Comparison of ENCODE assay signal across 8 cellular contexts in the genomic region with DNA sequence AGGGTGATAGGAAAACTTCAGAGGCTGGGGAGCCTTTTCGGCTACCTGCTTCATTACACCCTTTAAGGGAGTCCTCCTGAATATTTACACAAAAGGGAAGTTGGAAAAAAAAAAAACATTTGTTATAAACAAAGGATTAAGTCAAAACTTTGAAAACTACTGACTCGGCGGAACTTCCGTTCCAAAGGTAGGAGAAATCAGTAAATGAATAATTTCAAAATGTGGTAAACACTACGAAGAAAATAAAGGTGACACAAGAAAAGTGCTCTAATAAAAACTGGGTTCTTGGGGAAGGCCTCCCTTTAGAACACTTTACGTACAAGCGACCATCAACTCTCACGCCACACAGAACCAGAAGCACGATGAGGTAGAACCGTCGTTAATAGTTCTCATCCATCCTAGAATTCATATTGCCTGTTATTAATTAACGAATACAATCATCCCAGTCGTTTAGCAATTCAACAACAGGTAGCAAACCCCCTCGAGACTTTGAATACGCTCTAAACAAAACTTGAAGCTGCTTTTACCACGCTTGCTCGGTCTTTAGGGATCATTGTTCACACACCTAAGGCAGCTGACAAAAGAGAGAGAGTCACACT. TPM values are rescaled to one million over a fixed set of nuclear protein-coding genes. Genes with fewer than 3 reads are reported as not detected.
A peak's percentile ranks its signal among the peaks of the same experiment; 100 is the strongest.
DNase-seq lines count a peak whose midpoint lies in the region; ATAC-seq, FAIRE-seq and TF ChIP-seq lines count a peak whose summit lies in the region.

No MANE protein-coding gene starts in this region.

- H3K9me3 ChIP-seq in Caco-2: no peaks in the 10 kb centered on the region
- H3K9me3 ChIP-seq in SK-N-MC (ENCODE audit: low read depth, low read length): no peaks in the 10 kb centered on the region
- no peaks in the 10 kb centered on the region for H3K9me3 ChIP-seq in esophagus muscularis mucosa
- no peaks in the 10 kb centered on the region for H3K9me3 ChIP-seq in pancreas

- peak overlapping the region; percentile 100 for H3K27ac Mint-ChIP-seq in Caco-2 (ENCODE audit: unreplicated experiment)

- no peak for DNase-seq in Caco-2
- no peak for DNase-seq in HFF-Myc (ENCODE audit: extremely low read depth, low read depth)
- DNase-seq in SK-N-MC (ENCODE audit: low read depth, low spot score): no peak
- no peak for DNase-seq in esophagus muscularis mucosa (ENCODE audit: extremely low spot score)
- DNase-seq in pancreas: no peak
- DNase-seq in GM10266 (ENCODE audit: extremely low spot score): no peak
- DNase-seq in amniotic stem cell (lab: John Stamatoyannopoulos, UW): no peak

- H3K4me1 ChIP-seq in Caco-2 (peaks cover 6% of the 10 kb centered on the region; the same call in 1 of the 2 replicates), esophagus muscularis mucosa (peaks cover 28 to 40% (median 36%) of the 10 kb centered on the region in 4 donors), pancreas (peaks cover 11 to 23% (median 19%) of the 10 kb centered on the region in 3 donors)

- H3K36me3 Mint-ChIP-seq in Caco-2 (ENCODE audit: insufficient read depth, unreplicated experiment): peaks cover 36% of the 10 kb centered on the region

- no peaks in the 10 kb centered on the region for H3K27me3 ChIP-seq in Caco-2 (replicated peaks; ENCODE audit: control insufficient read depth, insufficient read depth, low read length)
- H3K27me3 ChIP-seq in esophagus muscularis mucosa: no peaks in the 10 kb centered on the region
- H3K27me3 ChIP-seq in pancreas: no peaks in the 10 kb centered on the region

- WGBS in esophagus muscularis mucosa: under 1% methylated on average over 17 of the region's 17 CpGs
- WGBS in pancreas, 2 donors: 0 to 1% methylated on average over 17 of the region's 17 CpGs

- H3K36me3 ChIP-seq in Caco-2 (ENCODE audit: control insufficient read depth, insufficient read depth, low read length) (no peaks in the 10 kb centered on the region), SK-N-MC (ENCODE audit: insufficient read depth, low read length) (peaks cover 8% of the 10 kb centered on the region), esophagus muscularis mucosa (no peaks in the 10 kb centered on the region), pancreas (no peaks in the 10 kb centered on the region)

- TF ChIP-seq POLR2A in esophagus muscularis mucosa (IDR thresholded peaks at IDR 0.05; ENCODE audit: low read depth): no peak

- H3K4me3 Mint-ChIP-seq in Caco-2 (ENCODE audit: unreplicated experiment): peak overlapping the region; percentile 100

- H3K27ac ChIP-seq in SK-N-MC (peak overlapping the region; percentile 86; the same call in 1 of the 2 replicates), esophagus muscularis mucosa (replicated peaks in 1 of 4) (peak overlapping the region; percentile 96 to 100 (median 98)), pancreas (peak overlapping the region; percentile 77 to 99 (median 92))

- POLR2A ChIA-PET in Caco-2 (lab: Charles Lee): interaction anchor here (0.6 kb wide), 1 partner anchor 359 kb away, joined by 3 read pairs; no protein-coding TSS in a partner anchor

- peak in 3 of 4 donors; percentile 2 to 4 (median 2) for ATAC-seq in pancreas
- no peak for ATAC-seq in HG03521 (IDR thresholded peaks at IDR 0.05; ENCODE audit: unreplicated experiment)

- no peak for FAIRE-seq in pancreas (lab: Jason Lieb, UNC)

- intact Hi-C loops in Caco-2 (cut with micrococcal nuclease; ENCODE audit: unreplicated experiment): no loop called here
- intact Hi-C loops in esophagus muscularis mucosa (cut with DNase I): no loop called here
- intact Hi-C loops in pancreas (cut with DNase I): no loop called here

- TF ChIP-seq CTCF in Caco-2 (IDR thresholded peaks at IDR 0.05; ENCODE audit: insufficient read depth in 1 of 2, low read depth in 1 of 2, low read length in 1 of 2, severe bottlenecking in 1 of 2, unreplicated experiment in 1 of 2): no peak
- no peak for TF ChIP-seq CTCF in HFF-Myc (IDR thresholded peaks at IDR 0.05; ENCODE audit: low read depth, low read length, missing control alignments)
- TF ChIP-seq CTCF in esophagus muscularis mucosa (IDR thresholded peaks at IDR 0.05): no peak
- no peak for TF ChIP-seq CTCF in pancreas (IDR thresholded peaks at IDR 0.05)
- no peak for TF ChIP-seq CTCF in GM10266 (IDR thresholded peaks at IDR 0.05; ENCODE audit: control insufficient read depth, insufficient read depth, low read depth, missing control alignments)

- TF ChIP-seq EP300 in esophagus muscularis mucosa (IDR thresholded peaks at IDR 0.05): no peak

- H3K4me1 Mint-ChIP-seq in Caco-2 (ENCODE audit: low read depth, unreplicated experiment): no peaks in the 10 kb centered on the region

- no peaks in the 10 kb centered on the region for H3K9me3 Mint-ChIP-seq in Caco-2 (ENCODE audit: unreplicated experiment)

- TSS peak; percentile 66 for BruUV-seq in Caco-2 (replicated peaks; lab: Mats Ljungman, UMichigan)

- H3K27me3 Mint-ChIP-seq in Caco-2 (ENCODE audit: insufficient read depth, unreplicated experiment): no peaks in the 10 kb centered on the region

- peak overlapping the region; percentile 90 for H3K9ac ChIP-seq in SK-N-MC (ENCODE audit: insufficient read length)

- CTCF ChIA-PET in Caco-2 (lab: Charles Lee): interaction anchor here (0.6 kb wide), 1 partner anchor 78 kb away, joined by 7 read pairs; no protein-coding TSS in a partner anchor

- H3K4me3 ChIP-seq in Caco-2 (ENCODE audit: low read depth, low read length) (peak overlapping the region; percentile 59), HFF-Myc (replicated peaks; ENCODE audit: low read depth, low read length) (peak overlapping the region; percentile 75), SK-N-MC (peak overlapping the region; percentile 81), esophagus muscularis mucosa (peak overlapping the region; percentile 93 to 100 (median 98)), pancreas (peak overlapping the region; percentile 76 to 97 (median 84))

RNA-seq across cellular contexts. Expression of gene SMARCC1, which starts 0.9 kb away (rescaled TPM):
- total RNA-seq in Caco-2 (2022) (128 and 139 TPM in 2 replicates), esophagus muscularis mucosa (10 to 100 TPM; 46.1 to 57.2 (median 49.7) TPM), pancreas (10 to 100 TPM; 41.8 to 58.7 (median 45.8) TPM)
- 1 to 10 TPM; 9.0 to 9.6 TPM for polyA plus RNA-seq in pancreas

RNA-seq across cellular contexts. Expression of gene DHX30, which starts 22.1 kb away (rescaled TPM):
- total RNA-seq in Caco-2 (2022) (71.8 and 75.7 TPM in 2 replicates), esophagus muscularis mucosa (10 to 100 TPM; 54.4 to 99.3 (median 80.0) TPM), pancreas (10 to 100 TPM; 19.7 to 33.0 (median 23.1) TPM)
- polyA plus RNA-seq in pancreas: 10 to 100 TPM; 39.6 to 53.8 TPM
